Comparison of ENCODE assay signal across 8 cellular contexts in genomic region chr14:102778616-102779351, GRCh38. TPM values are rescaled to one million over a fixed set of nuclear protein-coding genes. Genes with fewer than 3 reads are reported as not detected.
DNase-seq lines count a peak whose midpoint lies in the region; ATAC-seq lines count a peak whose summit lies in the region.

No MANE protein-coding gene starts in this region.

- no peak for DNase-seq in activated T-cell treated with anti-CD3 and anti-CD28 coated beads, Interleukin-2, amount 50 U/mL, for 72 hours
- no peak for DNase-seq in activated T-cell treated with anti-CD3 and anti-CD28 coated beads for 4 hours
- no peak for DNase-seq in activated CD8-positive, alpha-beta T cell treated with anti-CD3 and anti-CD28 coated beads, Interleukin-2, amount 10 ng/mL, durations not matched to agents 7 days and 5 days
- peak in 1 of 3 donors; percentile 10 for DNase-seq in immature natural killer cell
- DNase-seq in superior temporal gyrus (ENCODE audit: extremely low spot score): peak; percentile 58
- DNase-seq in activated CD4-positive, alpha-beta T cell treated with anti-CD3 and anti-CD28 coated beads, Interleukin-2, amount 50 U/mL, for 48 hours: no peak

- H3K4me3 Mint-ChIP-seq in activated T-cell treated with anti-CD3 and anti-CD28 coated beads, Interleukin-2, amount 50 U/mL, for 72 hours: peak overlapping the region; percentile 87 to 94
- peak overlapping the region; percentile 82 for H3K4me3 Mint-ChIP-seq in activated CD8-positive, alpha-beta T cell treated with anti-CD3 and anti-CD28 coated beads, Interleukin-2, amount 10 ng/mL, durations not matched to agents 7 days and 5 days
- H3K4me3 Mint-ChIP-seq in immature natural killer cell: peak overlapping the region; percentile 81 to 89 (median 87)

- CTCF ChIA-PET in activated CD8-positive, alpha-beta T cell treated with anti-CD3 and anti-CD28 coated beads, Interleukin-2, amount 10 ng/mL, durations not matched to agents 7 days and 5 days (lab: Charles Lee): no interaction called here

- no peak for ATAC-seq in activated T-cell treated with anti-CD3 and anti-CD28 coated beads, Interleukin-2, amount 50 U/mL, for 72 hours (replicated peaks in 1 of 2)
- ATAC-seq in activated CD8-positive, alpha-beta T cell treated with anti-CD3 and anti-CD28 coated beads, Interleukin-2, amount 10 ng/mL, durations not matched to agents 7 days and 5 days: no peak
- no peak for ATAC-seq in HG03354 (IDR thresholded peaks at IDR 0.05; ENCODE audit: poor library complexity, severe bottlenecking, unreplicated experiment)
- no peak for ATAC-seq in GM18511 (IDR thresholded peaks at IDR 0.05; ENCODE audit: unreplicated experiment)

- peaks cover 79% of the 10 kb centered on the region for H3K4me1 Mint-ChIP-seq in activated T-cell treated with anti-CD3 and anti-CD28 coated beads, Interleukin-2, amount 50 U/mL, for 72 hours (ENCODE audit: low read depth)
- peaks cover 47% of the 10 kb centered on the region for H3K4me1 Mint-ChIP-seq in activated CD8-positive, alpha-beta T cell treated with anti-CD3 and anti-CD28 coated beads, Interleukin-2, amount 10 ng/mL, durations not matched to agents 7 days and 5 days (ENCODE audit: low read depth)
- H3K4me1 Mint-ChIP-seq in immature natural killer cell: peaks cover 16 to 46% of the 10 kb centered on the region in 2 donors

- peaks cover 18 to 32% of the 10 kb centered on the region in 2 donors for H3K36me3 Mint-ChIP-seq in activated T-cell treated with anti-CD3 and anti-CD28 coated beads, Interleukin-2, amount 50 U/mL, for 72 hours (ENCODE audit: insufficient read depth in 2 of 2)
- H3K36me3 Mint-ChIP-seq in activated CD8-positive, alpha-beta T cell treated with anti-CD3 and anti-CD28 coated beads, Interleukin-2, amount 10 ng/mL, durations not matched to agents 7 days and 5 days (ENCODE audit: low read depth): peaks cover 21% of the 10 kb centered on the region
- peaks cover 0 to 4% (median 0%) of the 10 kb centered on the region in 3 donors for H3K36me3 Mint-ChIP-seq in immature natural killer cell

- H3K9me3 Mint-ChIP-seq in activated T-cell treated with anti-CD3 and anti-CD28 coated beads, Interleukin-2, amount 50 U/mL, for 72 hours: no peaks in the 10 kb centered on the region
- no peaks in the 10 kb centered on the region for H3K9me3 Mint-ChIP-seq in activated CD8-positive, alpha-beta T cell treated with anti-CD3 and anti-CD28 coated beads, Interleukin-2, amount 10 ng/mL, durations not matched to agents 7 days and 5 days (ENCODE audit: insufficient read depth)
- H3K9me3 Mint-ChIP-seq in immature natural killer cell: no peaks in the 10 kb centered on the region

- peak overlapping the region; percentile 96 for H3K27ac Mint-ChIP-seq in activated T-cell treated with anti-CD3 and anti-CD28 coated beads, Interleukin-2, amount 50 U/mL, for 72 hours
- peak overlapping the region; percentile 84 for H3K27ac Mint-ChIP-seq in activated CD8-positive, alpha-beta T cell treated with anti-CD3 and anti-CD28 coated beads, Interleukin-2, amount 10 ng/mL, durations not matched to agents 7 days and 5 days
- H3K27ac Mint-ChIP-seq in immature natural killer cell: peak overlapping the region; percentile 76 to 93 (median 88)

- no peaks in the 10 kb centered on the region for H3K27me3 Mint-ChIP-seq in activated T-cell treated with anti-CD3 and anti-CD28 coated beads, Interleukin-2, amount 50 U/mL, for 72 hours (ENCODE audit: low read depth)
- H3K27me3 Mint-ChIP-seq in activated CD8-positive, alpha-beta T cell treated with anti-CD3 and anti-CD28 coated beads, Interleukin-2, amount 10 ng/mL, durations not matched to agents 7 days and 5 days (ENCODE audit: low read depth): no peaks in the 10 kb centered on the region
- H3K27me3 Mint-ChIP-seq in immature natural killer cell (ENCODE audit: low read depth in 3 of 3): peaks cover 11 to 31% (median 13%) of the 10 kb centered on the region in 3 donors

- POLR2A ChIA-PET in activated CD8-positive, alpha-beta T cell treated with anti-CD3 and anti-CD28 coated beads, Interleukin-2, amount 10 ng/mL, durations not matched to agents 7 days and 5 days (lab: Charles Lee): interaction anchor here (0.6 to 0.9 kb wide), 3 partner anchors 17 to 184 kb away, joined by 3 read pairs; no protein-coding TSS in a partner anchor

RNA-seq across cellular contexts. Expression of gene TRAF3, which starts 1.5 kb away (rescaled TPM):
- total RNA-seq in activated T-cell treated with anti-CD3 and anti-CD28 coated beads, Interleukin-2, amount 50 U/mL, for 72 hours: 100 to 1,000 TPM; 123 to 137 TPM
- total RNA-seq in activated CD8-positive, alpha-beta T cell treated with anti-CD3 and anti-CD28 coated beads, Interleukin-2, amount 10 ng/mL, durations not matched to agents 7 days and 5 days: 10 to 100 TPM; 28.9 to 31.0 TPM
- 10 to 100 TPM in 1 of 3 donors, 1 to 10 TPM in 2; 9.2 to 12.8 (median 9.3) TPM for polyA plus RNA-seq in immature natural killer cell
